In the genomic region with DNA sequence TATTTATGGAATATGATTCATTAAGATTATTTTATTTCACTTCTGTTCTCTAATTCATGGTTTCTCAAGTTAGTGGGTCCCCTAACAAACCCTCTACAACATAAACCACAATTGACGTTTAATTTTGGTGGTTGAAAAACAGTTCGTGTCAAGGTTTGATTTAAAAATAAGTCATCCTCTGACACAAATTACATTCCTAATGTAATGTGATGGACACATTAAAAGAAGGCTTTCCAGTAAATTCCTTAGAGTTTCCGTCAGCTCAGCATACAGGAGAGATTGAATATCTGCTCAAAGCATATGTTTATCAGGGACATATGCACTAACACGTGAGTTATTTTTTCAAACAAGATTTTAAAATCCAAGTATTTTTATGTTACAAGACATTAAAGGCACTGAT, we compare ENCODE assay signal across 5 cellular contexts.
"Had no signal": no experiment of that assay in that cellular context is flagged by ENCODE, and none has a peak within 500 bp of the region (broad histone marks: within the 10 kb centered on the region; RNA-seq: fewer than 3 reads in every experiment).

No MANE protein-coding gene starts in this region.

- DNase-seq: H9, HCEC 1CT, IMR-90 had no signal

- H3K4me2 ChIP-seq: GM23338 had no signal

- H3K4me3 ChIP-seq: GM23338, K562 had no signal

- H2AFZ ChIP-seq: GM23338 had no signal
